ENCODE assay signal across 8 cellular contexts in genomic region chr9:136686794-136687711, GRCh38. TPM values are rescaled to one million over a fixed set of nuclear protein-coding genes. Genes with fewer than 3 reads are reported as not detected.
DNase-seq lines count a peak whose midpoint lies in the region; ATAC-seq lines count a peak whose summit lies in the region.

TSS of gene AGPAT2 (minus strand) at chr9:136687457. CDS start at chr9:136687357, 100 bp downstream.

- peak within 1 kb of the TSS; percentile 70 for H3K4me3 ChIP-seq in GM08714 (ENCODE audit: low read length)
- H3K4me3 ChIP-seq in effector memory CD4-positive, alpha-beta T cell (ENCODE audit: insufficient read depth, low read depth, low read length, poor library complexity, severe bottlenecking), result peak within 1 kb of the TSS; percentile 74
- peak within 1 kb of the TSS; percentile 70 for H3K4me3 ChIP-seq in mesodermal cell (ENCODE audit: extremely low read depth, insufficient read depth, low read length, poor library complexity, severe bottlenecking)

- H3K27me3 Mint-ChIP-seq in activated CD4-positive, alpha-beta memory T cell treated with anti-CD3 and anti-CD28 coated beads, Interleukin-2, amount 10 ng/mL, durations not matched to agents 7 days and 5 days, result peaks cover 11% of the 10 kb centered on the region

- H3K36me3 Mint-ChIP-seq in activated CD4-positive, alpha-beta memory T cell treated with anti-CD3 and anti-CD28 coated beads, Interleukin-2, amount 10 ng/mL, durations not matched to agents 7 days and 5 days (ENCODE audit: low read depth), result no peaks in the 10 kb centered on the region

- CTCF ChIA-PET in activated CD4-positive, alpha-beta memory T cell treated with anti-CD3 and anti-CD28 coated beads, Interleukin-2, amount 10 ng/mL, durations not matched to agents 7 days and 5 days (lab: Charles Lee), result interaction anchor here (1.0 kb wide), 1 partner anchor 23 kb away, joined by 3 read pairs; no protein-coding TSS in a partner anchor

- ATAC-seq in HG02642 (IDR thresholded peaks at IDR 0.05; ENCODE audit: poor library complexity, unreplicated experiment), result peak; percentile 67
- ATAC-seq in GM21367 (IDR thresholded peaks at IDR 0.05; ENCODE audit: unreplicated experiment), result no peak

- peaks cover 6% of the 10 kb centered on the region for H3K4me1 Mint-ChIP-seq in activated CD4-positive, alpha-beta memory T cell treated with anti-CD3 and anti-CD28 coated beads, Interleukin-2, amount 10 ng/mL, durations not matched to agents 7 days and 5 days

- DNase-seq in NCI-H460 (ENCODE audit: extremely low read depth, low read depth), result peak; percentile 51
- peak; percentile 72 for DNase-seq in activated CD4-positive, alpha-beta memory T cell treated with anti-CD3 and anti-CD28 coated beads, Interleukin-2, amount 10 ng/mL, durations not matched to agents 7 days and 5 days
- DNase-seq in effector memory CD4-positive, alpha-beta T cell, result peak; percentile 27 to 49 (median 43)
- peak; percentile 82 for DNase-seq in stimulated activated CD8-positive, alpha-beta memory T cell treated with anti-CD3 and anti-CD28 coated beads, Interleukin-4, amount 100 ng/mL, for 48 hours

- H3K27ac ChIP-seq in effector memory CD4-positive, alpha-beta T cell (ENCODE audit: insufficient read depth, low read length, poor library complexity, severe bottlenecking), result peak within 1 kb of the TSS; percentile 25
- H3K27ac ChIP-seq in mesodermal cell (ENCODE audit: low read depth, low read length, severe bottlenecking), result no peak within 1 kb of the TSS

- H3K27ac Mint-ChIP-seq in activated CD4-positive, alpha-beta memory T cell treated with anti-CD3 and anti-CD28 coated beads, Interleukin-2, amount 10 ng/mL, durations not matched to agents 7 days and 5 days, result peak within 1 kb of the TSS; percentile 26

- no peaks in the 10 kb centered on the region for H3K36me3 ChIP-seq in effector memory CD4-positive, alpha-beta T cell (ENCODE audit: control insufficient read depth, insufficient read depth, low read length)
- no peaks in the 10 kb centered on the region for H3K36me3 ChIP-seq in mesodermal cell (ENCODE audit: control insufficient read depth, insufficient read depth, low read length)

- H3K27me3 ChIP-seq in effector memory CD4-positive, alpha-beta T cell (replicated peaks; ENCODE audit: control insufficient read depth, insufficient read depth, low read length, poor library complexity, severe bottlenecking), result no peaks in the 10 kb centered on the region

- H3K4me1 ChIP-seq in effector memory CD4-positive, alpha-beta T cell (ENCODE audit: control insufficient read depth, insufficient read depth, low read length, poor library complexity, severe bottlenecking), result peaks cover 14% of the 10 kb centered on the region
- H3K4me1 ChIP-seq in mesodermal cell (ENCODE audit: control insufficient read depth, insufficient read depth, low read length, poor library complexity, severe bottlenecking), result no peaks in the 10 kb centered on the region

- POLR2A ChIA-PET in activated CD4-positive, alpha-beta memory T cell treated with anti-CD3 and anti-CD28 coated beads, Interleukin-2, amount 10 ng/mL, durations not matched to agents 7 days and 5 days (lab: Charles Lee), result no interaction called here

- peak within 1 kb of the TSS; percentile 76 for H3K4me3 Mint-ChIP-seq in activated CD4-positive, alpha-beta memory T cell treated with anti-CD3 and anti-CD28 coated beads, Interleukin-2, amount 10 ng/mL, durations not matched to agents 7 days and 5 days

- WGBS in mesodermal cell (ENCODE audit: insufficient coverage in 2 of 2), 2 experiments, result 0% methylated on average over 63 to 71 of the region's 106 CpGs

- no peaks in the 10 kb centered on the region for H3K9me3 Mint-ChIP-seq in activated CD4-positive, alpha-beta memory T cell treated with anti-CD3 and anti-CD28 coated beads, Interleukin-2, amount 10 ng/mL, durations not matched to agents 7 days and 5 days

- H3K9me3 ChIP-seq in effector memory CD4-positive, alpha-beta T cell (ENCODE audit: control insufficient read depth, low read length), result no peaks in the 10 kb centered on the region
- H3K9me3 ChIP-seq in mesodermal cell (ENCODE audit: control insufficient read depth, low read length), result no peaks in the 10 kb centered on the region

RNA-seq across cellular contexts. Expression of gene AGPAT2, which starts in this region (rescaled TPM):
- 24.5 and 27.8 TPM in 2 replicates for total RNA-seq in NCI-H460 (2014; rRNA removed; shearing (Covaris generic))
- polyA plus RNA-seq in NCI-H460 (2014; cell fraction: nucleus; rRNA removed), result 36.0 and 49.6 TPM in 2 replicates
- total RNA-seq in activated CD4-positive, alpha-beta memory T cell treated with anti-CD3 and anti-CD28 coated beads, Interleukin-2, amount 10 ng/mL, durations not matched to agents 7 days and 5 days, result 10 to 100 TPM; 17.2 to 18.8 TPM
- polyA plus RNA-seq in mesodermal cell (2013, experiment 1 of 2), result 30.0 TPM
- polyA plus RNA-seq in mesodermal cell (2013, experiment 2 of 2), result 23.8 TPM
